Comparison of ENCODE assay signal across 1 cellular context in genomic region chr21:31173881-31174555, GRCh38.
TF ChIP-seq lines count a peak whose summit lies in the region.

No MANE protein-coding gene starts in this region.

TF ChIP-seq in GM23338, 12 proteins besides CTCF, POLR2A, EP300 and RAD21 (continued from another document):
- TF ChIP-seq ETS1 (IDR thresholded peaks at IDR 0.05) (no peak), POLR2AphosphoS5 (IDR thresholded peaks at IDR 0.05; ENCODE audit: low read depth) (no peak), STAT1 (IDR thresholded peaks at IDR 0.05; ENCODE audit: unreplicated experiment) (no peak), NANOG (IDR thresholded peaks at IDR 0.05; ENCODE audit: borderline replicate concordance) (no peak), CREB1 (CRISPR knock-in tag; IDR thresholded peaks at IDR 0.05; ENCODE audit: low read depth) (no peak)
